Comparison of ENCODE assay signal across 10 cellular contexts in genomic region chr2:157312866-157313486, GRCh38. TPM values are rescaled to one million over a fixed set of nuclear protein-coding genes. Genes with fewer than 3 reads are reported as not detected.
A peak's percentile ranks its signal among the peaks of the same experiment; 100 is the strongest.
DNase-seq lines count a peak whose midpoint lies in the region; ATAC-seq and TF ChIP-seq lines count a peak whose summit lies in the region.
"Had no signal": no experiment of that assay in that cellular context is flagged by ENCODE, and none has a peak within 500 bp of the region (broad histone marks: within the 10 kb centered on the region; RNA-seq: fewer than 3 reads in every experiment).

No MANE protein-coding gene starts in this region.

- DNase-seq in ELR (ENCODE audit: low read depth) (peak; percentile 22), right lobe of liver (no peak), amniotic stem cell (lab: John Stamatoyannopoulos, UW) (no peak), left ventricle myocardium superior (no peak)
- DNase-seq in activated naive CD4-positive, alpha-beta T cell treated with anti-CD3 and anti-CD28 coated beads, Interleukin-2, amount 50 U/mL, for 72 hours (ENCODE audit: low spot score in 2 of 2): no peak
- no peak for DNase-seq in activated CD8-positive, alpha-beta memory T cell treated with anti-CD3 and anti-CD28 coated beads for 24 hours
- DNase-seq: CD4-positive, alpha-beta memory T cell had no signal

- peak overlapping the region in 1 of 2 donors; percentile 36 for H3K27ac Mint-ChIP-seq in activated naive CD4-positive, alpha-beta T cell treated with anti-CD3 and anti-CD28 coated beads, Interleukin-2, amount 50 U/mL, for 72 hours

- H3K4me3 ChIP-seq in right lobe of liver: no peak overlapping the region

- no peaks in the 10 kb centered on the region for H3K9me3 ChIP-seq in right lobe of liver

- no peak for TF ChIP-seq CTCF in right lobe of liver (IDR thresholded peaks at IDR 0.05)

- no peak overlapping the region for H3K27ac ChIP-seq in right lobe of liver

- peak; percentile 45 for ATAC-seq in GM18868 (IDR thresholded peaks at IDR 0.05; ENCODE audit: unreplicated experiment)
- peak; percentile 49 for ATAC-seq in HG02885 (IDR thresholded peaks at IDR 0.05; ENCODE audit: poor library complexity, unreplicated experiment)
- peak; percentile 60 to 84 for ATAC-seq in activated naive CD4-positive, alpha-beta T cell treated with anti-CD3 and anti-CD28 coated beads, Interleukin-2, amount 50 U/mL, for 72 hours
- ATAC-seq in right lobe of liver: no peak
- ATAC-seq in left ventricle myocardium superior: no peak

- TF ChIP-seq POLR2A in right lobe of liver (IDR thresholded peaks at IDR 0.05): no peak

- 85% methylated on average over 1 of the region's 1 CpG for WGBS in right lobe of liver (ENCODE audit: insufficient coverage, low coverage, low lambda C conversion rate, missing lambda C conversion rate)

- H3K27me3 ChIP-seq in right lobe of liver: no peaks in the 10 kb centered on the region

- H3K4me1 ChIP-seq in right lobe of liver: peaks cover 0 to 4% (median 0%) of the 10 kb centered on the region in 4 donors

- H3K36me3 Mint-ChIP-seq in activated naive CD4-positive, alpha-beta T cell treated with anti-CD3 and anti-CD28 coated beads, Interleukin-2, amount 50 U/mL, for 72 hours: peaks cover 0 to 5% of the 10 kb centered on the region in 2 donors
- H3K36me3 Mint-ChIP-seq: CD4-positive, alpha-beta memory T cell had no signal

- H3K36me3 ChIP-seq in right lobe of liver: no peaks in the 10 kb centered on the region

- H3K9me3 Mint-ChIP-seq in activated naive CD4-positive, alpha-beta T cell treated with anti-CD3 and anti-CD28 coated beads, Interleukin-2, amount 50 U/mL, for 72 hours: peaks cover 0 to 4% of the 10 kb centered on the region in 2 donors
- H3K9me3 Mint-ChIP-seq: CD4-positive, alpha-beta memory T cell had no signal

- intact Hi-C loops in right lobe of liver (cut with DNase I) (no loop called here), left ventricle myocardium superior (cut with micrococcal nuclease) (no loop called here)

RNA-seq across cellular contexts. Expression of gene ERMN, which starts 12.6 kb away (rescaled TPM):
- total RNA-seq in activated naive CD4-positive, alpha-beta T cell treated with anti-CD3 and anti-CD28 coated beads, Interleukin-2, amount 50 U/mL, for 72 hours: 1 to 10 TPM; 1.6 to 2.7 TPM
- total RNA-seq in right lobe of liver (1 to 10 TPM in 1 of 6 experiments, not detected in 5; 1.3 TPM), left ventricle myocardium superior (not detected)
- total RNA-seq: chondrocyte had no signal

RNA-seq across cellular contexts. Expression of gene GALNT5, which starts 55.5 kb away (rescaled TPM):
- under 1 TPM in 1 of 2 donors, not detected in 1; 0.10 TPM for total RNA-seq in activated naive CD4-positive, alpha-beta T cell treated with anti-CD3 and anti-CD28 coated beads, Interleukin-2, amount 50 U/mL, for 72 hours
- total RNA-seq in right lobe of liver (under 1 TPM in 1 of 6 experiments, not detected in 5; 0.07 TPM), left ventricle myocardium superior (0.07 TPM)
- total RNA-seq: CD4-positive, alpha-beta memory T cell had no signal

Comparison
In these comparisons a context has a peak if more than half of its experiments do, and no peak if none do; other contexts are left out.
1. ATAC-seq: peak in GM18868 (single experiment), HG02885 (single experiment) and activated naive CD4-positive, alpha-beta T cell treated with anti-CD3 and anti-CD28 coated beads, Interleukin-2, amount 50 U/mL, for 72 hours (2 of 2); none in right lobe of liver (0 of 4) and left ventricle myocardium superior (single experiment).